Comparison of ENCODE assay signal across 20 cellular contexts in the genomic region with DNA sequence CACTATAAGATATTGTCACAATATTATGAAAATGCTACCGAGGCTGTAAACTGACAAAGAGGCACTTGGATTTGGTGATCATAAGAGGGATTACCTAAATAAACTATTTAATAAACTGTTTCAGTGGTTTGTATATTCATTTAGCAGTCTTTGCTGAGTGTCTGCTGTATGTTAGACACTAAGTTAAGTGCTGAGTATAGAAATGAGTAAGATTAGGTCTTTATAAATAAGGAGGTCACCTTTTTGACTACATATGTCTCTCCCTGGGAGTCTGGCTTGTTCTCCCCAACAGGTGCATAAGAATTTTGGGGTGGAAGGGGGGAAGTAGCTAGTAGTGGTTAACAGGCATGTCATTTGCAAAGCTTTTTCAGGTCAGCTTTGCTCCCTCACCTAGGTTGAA.
A peak's percentile ranks its signal among the peaks of the same experiment; 100 is the strongest.
DNase-seq lines count a peak whose midpoint lies in the region; ATAC-seq and TF ChIP-seq lines count a peak whose summit lies in the region.
"Had no signal": no experiment of that assay in that cellular context is flagged by ENCODE, and none has a peak within 500 bp of the region (broad histone marks: within the 10 kb centered on the region; RNA-seq: fewer than 3 reads in every experiment).

No MANE protein-coding gene starts in this region.

- peaks cover 21% of the 10 kb centered on the region for H3K4me1 Mint-ChIP-seq in type B pancreatic cell (ENCODE audit: unreplicated experiment)
- H3K4me1 Mint-ChIP-seq in activated naive CD4-positive, alpha-beta T cell treated with anti-CD3 and anti-CD28 coated beads, Interleukin-2, amount 10 ng/mL, durations not matched to agents 7 days and 5 days = no peaks in the 10 kb centered on the region
- H3K4me1 Mint-ChIP-seq: CD14-positive monocyte had no signal

- peaks cover 0 to 16% of the 10 kb centered on the region in 2 donors for H3K4me1 ChIP-seq in right atrium auricular region

- no peak overlapping the region for H3K4me3 ChIP-seq in GM12865 (ENCODE audit: low read depth, low read length)
- no peak overlapping the region for H3K4me3 ChIP-seq in right atrium auricular region
- H3K4me3 ChIP-seq: PC-9 had no signal

- peak overlapping the region; percentile 7 for H3K27ac Mint-ChIP-seq in type B pancreatic cell
- no peak overlapping the region for H3K27ac Mint-ChIP-seq in activated naive CD4-positive, alpha-beta T cell treated with anti-CD3 and anti-CD28 coated beads, Interleukin-2, amount 10 ng/mL, durations not matched to agents 7 days and 5 days

- TF ChIP-seq CTCF in GM12865 (IDR thresholded peaks at IDR 0.05; ENCODE audit: insufficient read depth, low read depth, low read length, missing control alignments) = no peak
- TF ChIP-seq CTCF in type B pancreatic cell (conservative IDR thresholded peaks at IDR 0.05) = no peak
- no peak for TF ChIP-seq CTCF in right atrium auricular region (IDR thresholded peaks at IDR 0.05)

- ATAC-seq in HG02870 (IDR thresholded peaks at IDR 0.05; ENCODE audit: unreplicated experiment) (peak; percentile 48), GM19463 (IDR thresholded peaks at IDR 0.05; ENCODE audit: unreplicated experiment) (no peak)
- ATAC-seq: SK-N-SH treated with all-trans-retinoic acid at 6 μM for 48 hours had no signal

- no peaks in the 10 kb centered on the region for H3K9me3 Mint-ChIP-seq in type B pancreatic cell
- H3K9me3 Mint-ChIP-seq in activated naive CD4-positive, alpha-beta T cell treated with anti-CD3 and anti-CD28 coated beads, Interleukin-2, amount 10 ng/mL, durations not matched to agents 7 days and 5 days = no peaks in the 10 kb centered on the region
- H3K9me3 Mint-ChIP-seq: CD14-positive monocyte had no signal

- H3K36me3 Mint-ChIP-seq in type B pancreatic cell = peaks cover 34% of the 10 kb centered on the region
- peaks cover 28% of the 10 kb centered on the region for H3K36me3 Mint-ChIP-seq in activated naive CD4-positive, alpha-beta T cell treated with anti-CD3 and anti-CD28 coated beads, Interleukin-2, amount 10 ng/mL, durations not matched to agents 7 days and 5 days

- peaks cover 29% of the 10 kb centered on the region for H3K36me3 ChIP-seq in right atrium auricular region

- H3K9me3 ChIP-seq in right atrium auricular region = no peaks in the 10 kb centered on the region

- CTCF ChIA-PET in activated naive CD4-positive, alpha-beta T cell treated with anti-CD3 and anti-CD28 coated beads, Interleukin-2, amount 10 ng/mL, durations not matched to agents 7 days and 5 days (lab: Charles Lee) = interaction anchor here (0.9 kb wide), 1 partner anchor 28 kb away, joined by 4 read pairs; no protein-coding TSS in a partner anchor

- DNase-seq in GM12865 (ENCODE audit: low read depth) (peak; percentile 35), cerebellar cortex (ENCODE audit: low spot score) (peak; percentile 31), type B pancreatic cell (ENCODE audit: extremely low spot score, unreplicated experiment) (no peak), right atrium auricular region (ENCODE audit: low spot score) (no peak)
- no peak for DNase-seq in activated naive CD4-positive, alpha-beta T cell treated with anti-CD3 and anti-CD28 coated beads, Interleukin-2, amount 10 ng/mL, durations not matched to agents 7 days and 5 days
- DNase-seq: ACHN, DND-41, H7, NCI-H1417 treated with DMSO at 0.1 percent for 48 hours, NCI-H187 treated with DMSO at 0.1 percent for 48 hours, NCI-H226, NCI-H526, PC-9, SIG-M5 had no signal

- H3K27me3 ChIP-seq in right atrium auricular region = no peaks in the 10 kb centered on the region

- H3K27me3 Mint-ChIP-seq in type B pancreatic cell = no peaks in the 10 kb centered on the region
- no peaks in the 10 kb centered on the region for H3K27me3 Mint-ChIP-seq in activated naive CD4-positive, alpha-beta T cell treated with anti-CD3 and anti-CD28 coated beads, Interleukin-2, amount 10 ng/mL, durations not matched to agents 7 days and 5 days

- H3K27ac ChIP-seq in right atrium auricular region = no peak overlapping the region
- H3K27ac ChIP-seq: HL-60, PC-9, RWPE1 had no signal

- no peak overlapping the region for H3K4me3 Mint-ChIP-seq in type B pancreatic cell
- H3K4me3 Mint-ChIP-seq in activated naive CD4-positive, alpha-beta T cell treated with anti-CD3 and anti-CD28 coated beads, Interleukin-2, amount 10 ng/mL, durations not matched to agents 7 days and 5 days = no peak overlapping the region
- H3K4me3 Mint-ChIP-seq: CD14-positive monocyte had no signal

Comparison
In these comparisons a context has a peak if more than half of its experiments do, and no peak if none do; other contexts are left out.
1. DNase-seq: peak in GM12865 (single experiment) and cerebellar cortex (single experiment); none in type B pancreatic cell (single experiment), right atrium auricular region (single experiment) and activated naive CD4-positive, alpha-beta T cell treated with anti-CD3 and anti-CD28 coated beads, Interleukin-2, amount 10 ng/mL, durations not matched to agents 7 days and 5 days (single experiment).